In genomic region chr16:67917140-67917851, GRCh38 we compare ENCODE assay signal across 8 cellular contexts. TPM values are rescaled to one million over a fixed set of nuclear protein-coding genes. Genes with fewer than 3 reads are reported as not detected.
A peak's percentile ranks its signal among the peaks of the same experiment; 100 is the strongest.
DNase-seq lines count a peak whose midpoint lies in the region; ATAC-seq and TF ChIP-seq lines count a peak whose summit lies in the region.

No MANE protein-coding gene starts in this region.

- no peak overlapping the region for H3K4me3 Mint-ChIP-seq in T-helper 1 cell treated with Interleukin-12 subunit alpha and Interleukin-12 subunit beta and Interleukin-4 antibody, amounts not matched to agents 30 μg/mL and 1 μg/mL, for 36 hours
- no peak overlapping the region for H3K4me3 Mint-ChIP-seq in activated CD8-positive, alpha-beta T cell treated with anti-CD3 and anti-CD28 coated beads for 36 hours
- no peak overlapping the region for H3K4me3 Mint-ChIP-seq in stimulated activated naive B cell treated with anti-CD40 and anti-IgM and Interleukin-4, amounts not matched to agents 10 μg/mL and 1 μg/mL and 100 μg/mL, for 72 hours

- H3K36me3 Mint-ChIP-seq in T-helper 1 cell treated with Interleukin-12 subunit alpha and Interleukin-12 subunit beta and Interleukin-4 antibody, amounts not matched to agents 30 μg/mL and 1 μg/mL, for 36 hours (ENCODE audit: low read depth): peaks cover 5% of the 10 kb centered on the region
- peaks cover 2% of the 10 kb centered on the region for H3K36me3 Mint-ChIP-seq in activated CD8-positive, alpha-beta T cell treated with anti-CD3 and anti-CD28 coated beads for 36 hours (ENCODE audit: low read depth)
- H3K36me3 Mint-ChIP-seq in stimulated activated naive B cell treated with anti-CD40 and anti-IgM and Interleukin-4, amounts not matched to agents 10 μg/mL and 1 μg/mL and 100 μg/mL, for 72 hours: peaks cover 23 to 40% of the 10 kb centered on the region in 2 donors

- peaks cover 27% of the 10 kb centered on the region for H3K4me1 Mint-ChIP-seq in T-helper 1 cell treated with Interleukin-12 subunit alpha and Interleukin-12 subunit beta and Interleukin-4 antibody, amounts not matched to agents 30 μg/mL and 1 μg/mL, for 36 hours (ENCODE audit: low read depth)
- H3K4me1 Mint-ChIP-seq in activated CD8-positive, alpha-beta T cell treated with anti-CD3 and anti-CD28 coated beads for 36 hours (ENCODE audit: low read depth): peaks cover 28% of the 10 kb centered on the region
- H3K4me1 Mint-ChIP-seq in stimulated activated naive B cell treated with anti-CD40 and anti-IgM and Interleukin-4, amounts not matched to agents 10 μg/mL and 1 μg/mL and 100 μg/mL, for 72 hours: peaks cover 23 to 25% of the 10 kb centered on the region in 2 donors

- H3K9me3 Mint-ChIP-seq in T-helper 1 cell treated with Interleukin-12 subunit alpha and Interleukin-12 subunit beta and Interleukin-4 antibody, amounts not matched to agents 30 μg/mL and 1 μg/mL, for 36 hours: no peaks in the 10 kb centered on the region
- no peaks in the 10 kb centered on the region for H3K9me3 Mint-ChIP-seq in activated CD8-positive, alpha-beta T cell treated with anti-CD3 and anti-CD28 coated beads for 36 hours
- H3K9me3 Mint-ChIP-seq in stimulated activated naive B cell treated with anti-CD40 and anti-IgM and Interleukin-4, amounts not matched to agents 10 μg/mL and 1 μg/mL and 100 μg/mL, for 72 hours: no peaks in the 10 kb centered on the region

- peak; percentile 12 for ATAC-seq in activated CD8-positive, alpha-beta T cell treated with anti-CD3 and anti-CD28 coated beads for 36 hours
- ATAC-seq in left ventricle myocardium superior: peak; percentile 87
- no peak for ATAC-seq in stimulated activated naive B cell treated with anti-CD40 and anti-IgM and Interleukin-4, amounts not matched to agents 10 μg/mL and 1 μg/mL and 100 μg/mL, for 72 hours (replicated peaks)

- no peaks in the 10 kb centered on the region for H3K27me3 Mint-ChIP-seq in T-helper 1 cell treated with Interleukin-12 subunit alpha and Interleukin-12 subunit beta and Interleukin-4 antibody, amounts not matched to agents 30 μg/mL and 1 μg/mL, for 36 hours (ENCODE audit: low read depth)
- H3K27me3 Mint-ChIP-seq in activated CD8-positive, alpha-beta T cell treated with anti-CD3 and anti-CD28 coated beads for 36 hours: no peaks in the 10 kb centered on the region
- H3K27me3 Mint-ChIP-seq in stimulated activated naive B cell treated with anti-CD40 and anti-IgM and Interleukin-4, amounts not matched to agents 10 μg/mL and 1 μg/mL and 100 μg/mL, for 72 hours: no peaks in the 10 kb centered on the region

- CTCF ChIA-PET in activated CD8-positive, alpha-beta T cell treated with anti-CD3 and anti-CD28 coated beads for 36 hours (lab: Charles Lee): interaction anchor here (0.6 to 2.0 kb wide), 5 partner anchors 8 to 101 kb away, joined by 3 to 14 read pairs (median 8); no protein-coding TSS in a partner anchor

- no peak for DNase-seq in T-helper 1 cell
- DNase-seq in activated CD8-positive, alpha-beta T cell treated with anti-CD3 and anti-CD28 coated beads for 36 hours: no peak
- DNase-seq in left ventricle myocardium superior: peak; percentile 74
- DNase-seq in stimulated activated naive B cell treated with anti-CD40 and anti-IgM and Interleukin-4, amounts not matched to agents 10 μg/mL and 1 μg/mL and 100 μg/mL, for 72 hours: no peak
- no peak for DNase-seq in H4 (ENCODE audit: low spot score)
- no peak for DNase-seq in activated CD4-positive, CD25-positive, alpha-beta regulatory T cell treated with anti-CD3 and anti-CD28 coated beads, Interleukin-2, amount 50 U/mL, for 72 hours
- no peak for DNase-seq in NCI-H226

- POLR2A ChIA-PET in activated CD8-positive, alpha-beta T cell treated with anti-CD3 and anti-CD28 coated beads for 36 hours (lab: Charles Lee): interaction anchor here (1.2 to 1.5 kb wide), 2 partner anchors 18 to 76 kb away, joined by 3 to 6 read pairs; no protein-coding TSS in a partner anchor

- peak overlapping the region; percentile 68 for H3K27ac Mint-ChIP-seq in T-helper 1 cell treated with Interleukin-12 subunit alpha and Interleukin-12 subunit beta and Interleukin-4 antibody, amounts not matched to agents 30 μg/mL and 1 μg/mL, for 36 hours
- peak overlapping the region; percentile 82 for H3K27ac Mint-ChIP-seq in activated CD8-positive, alpha-beta T cell treated with anti-CD3 and anti-CD28 coated beads for 36 hours
- H3K27ac Mint-ChIP-seq in stimulated activated naive B cell treated with anti-CD40 and anti-IgM and Interleukin-4, amounts not matched to agents 10 μg/mL and 1 μg/mL and 100 μg/mL, for 72 hours: peak overlapping the region; percentile 77

- intact Hi-C loops in activated CD8-positive, alpha-beta T cell treated with anti-CD3 and anti-CD28 coated beads for 36 hours (cut with micrococcal nuclease): no loop called here
- intact Hi-C loops in left ventricle myocardium superior (cut with micrococcal nuclease): no loop called here

- TF ChIP-seq CTCF in activated CD8-positive, alpha-beta T cell treated with anti-CD3 and anti-CD28 coated beads for 36 hours (IDR thresholded peaks at IDR 0.05): no peak

RNA-seq across cellular contexts. Expression of gene CTRL, which starts 14.4 kb away (rescaled TPM):
- 1 to 10 TPM; 3.8 to 3.9 TPM for total RNA-seq in activated CD8-positive, alpha-beta T cell treated with anti-CD3 and anti-CD28 coated beads for 36 hours
- 0.37 TPM for total RNA-seq in left ventricle myocardium superior
- 0.25 TPM in 1 of 2 replicates, not detected in the other for total RNA-seq in H4 (2014; rRNA removed; shearing (Covaris generic))

RNA-seq across cellular contexts. Expression of gene PSMB10, which starts 19.4 kb away (rescaled TPM):
- 100 to 1,000 TPM; 205 to 206 TPM for total RNA-seq in activated CD8-positive, alpha-beta T cell treated with anti-CD3 and anti-CD28 coated beads for 36 hours
- 54.1 TPM for total RNA-seq in left ventricle myocardium superior
- 48.7 and 65.7 TPM in 2 replicates for total RNA-seq in H4 (2014; rRNA removed; shearing (Covaris generic))

RNA-seq across cellular contexts. Expression of gene PSKH1, which starts 24.2 kb away (rescaled TPM):
- total RNA-seq in activated CD8-positive, alpha-beta T cell treated with anti-CD3 and anti-CD28 coated beads for 36 hours: 1 to 10 TPM; 8.4 to 8.5 TPM
- 18.1 TPM for total RNA-seq in left ventricle myocardium superior
- total RNA-seq in H4 (2014; rRNA removed; shearing (Covaris generic)): 7.7 and 8.1 TPM in 2 replicates

RNA-seq across cellular contexts. Expression of gene LCAT, which starts 26.6 kb away (rescaled TPM):
- total RNA-seq in activated CD8-positive, alpha-beta T cell treated with anti-CD3 and anti-CD28 coated beads for 36 hours: 10 to 100 TPM; 10.6 to 14.3 TPM
- total RNA-seq in left ventricle myocardium superior: 21.9 TPM
- total RNA-seq in H4 (2014; rRNA removed; shearing (Covaris generic)): 1.1 TPM in 1 of 2 replicates, not detected in the other

RNA-seq across cellular contexts. Expression of gene NRN1L, which starts 32.6 kb away (rescaled TPM):
- under 1 TPM in 1 of 2 experiments, not detected in 1; 0.83 TPM for total RNA-seq in activated CD8-positive, alpha-beta T cell treated with anti-CD3 and anti-CD28 coated beads for 36 hours
- total RNA-seq in left ventricle myocardium superior: not detected
- not detected in 2 replicates for total RNA-seq in H4 (2014; rRNA removed; shearing (Covaris generic))

Comparison
In these comparisons a context has a peak if more than half of its experiments do, and no peak if none do; other contexts are left out.
1. ATAC-seq: peak in activated CD8-positive, alpha-beta T cell treated with anti-CD3 and anti-CD28 coated beads for 36 hours (single experiment) and left ventricle myocardium superior (single experiment); none in stimulated activated naive B cell treated with anti-CD40 and anti-IgM and Interleukin-4, amounts not matched to agents 10 μg/mL and 1 μg/mL and 100 μg/mL, for 72 hours (0 of 2).
2. Peak in every context shown above with its lines, with median percentiles within 50 percentile points of each other: H3K27ac Mint-ChIP-seq.